8 cellular contexts compared by ENCODE assay signal in genomic region chr1:211579434-211580302, GRCh38.
DNase-seq lines count a peak whose midpoint lies in the region; ATAC-seq and FAIRE-seq lines count a peak whose summit lies in the region.

No MANE protein-coding gene starts in this region.

- DNase-seq in DMS53 (lab: John Stamatoyannopoulos, UW) (peak; percentile 91), GM19239 (ENCODE audit: insufficient read length, low spot score) (no peak), NCI-H69 (lab: John Stamatoyannopoulos, UW) (peak; percentile 93), adipocyte (ENCODE audit: low read depth) (peak; percentile 77), kidney tubule cell (ENCODE audit: low spot score) (no peak)
- no peak for DNase-seq in stimulated activated effector memory CD8-positive, alpha-beta T cell treated with anti-CD3 and anti-CD28 coated beads, Interleukin-12 subunit alpha, Interleukin-12 subunit beta, amount 100 ng/mL, for 72 hours (ENCODE audit: low spot score in 2 of 2)

- peaks cover 30% of the 10 kb centered on the region for H3K4me1 Mint-ChIP-seq in stimulated activated effector memory CD8-positive, alpha-beta T cell treated with anti-CD3 and anti-CD28 coated beads, Interleukin-12 subunit alpha, Interleukin-12 subunit beta, amount 100 ng/mL, for 72 hours

- H3K36me3 Mint-ChIP-seq in stimulated activated effector memory CD8-positive, alpha-beta T cell treated with anti-CD3 and anti-CD28 coated beads, Interleukin-12 subunit alpha, Interleukin-12 subunit beta, amount 100 ng/mL, for 72 hours: peaks cover 9% of the 10 kb centered on the region

- H3K27ac ChIP-seq in iPS-18a (ENCODE audit: low read length): no peak overlapping the region

- FAIRE-seq in GM19239 (lab: Jason Lieb, UNC): peak; percentile 71

- H3K9ac ChIP-seq in adipocyte (ENCODE audit: low read length) (peak overlapping the region; percentile 88), iPS-18a (ENCODE audit: low read length) (peak overlapping the region; percentile 51)

- H3K4me3 ChIP-seq in adipocyte (ENCODE audit: low read length) (peak overlapping the region; percentile 84), iPS-18a (ENCODE audit: low read length) (peak overlapping the region; percentile 81)

- H3K27me3 ChIP-seq in adipocyte (replicated peaks; ENCODE audit: control insufficient read depth, insufficient read depth, low read length): no peaks in the 10 kb centered on the region
- no peaks in the 10 kb centered on the region for H3K27me3 ChIP-seq in iPS-18a (ENCODE audit: control insufficient read depth, insufficient read depth, low read length)

- H3K4me1 ChIP-seq in adipocyte (ENCODE audit: control insufficient read depth, insufficient read depth, low read length) (peaks cover 60% of the 10 kb centered on the region), iPS-18a (ENCODE audit: control insufficient read depth, low read depth, low read length) (peaks cover 21% of the 10 kb centered on the region)

- no peaks in the 10 kb centered on the region for H3K9me3 ChIP-seq in adipocyte (ENCODE audit: control insufficient read depth, low read length)
- no peaks in the 10 kb centered on the region for H3K9me3 ChIP-seq in iPS-18a (ENCODE audit: control insufficient read depth, low read depth, low read length)

- H3K36me3 ChIP-seq in adipocyte (ENCODE audit: control insufficient read depth, insufficient read depth, low read length, severe bottlenecking) (peaks cover 15% of the 10 kb centered on the region), iPS-18a (ENCODE audit: control insufficient read depth, low read depth, low read length) (peaks cover 14% of the 10 kb centered on the region)

- peak overlapping the region; percentile 80 for H3K4me3 Mint-ChIP-seq in stimulated activated effector memory CD8-positive, alpha-beta T cell treated with anti-CD3 and anti-CD28 coated beads, Interleukin-12 subunit alpha, Interleukin-12 subunit beta, amount 100 ng/mL, for 72 hours

- no peak overlapping the region for H3K27ac Mint-ChIP-seq in stimulated activated effector memory CD8-positive, alpha-beta T cell treated with anti-CD3 and anti-CD28 coated beads, Interleukin-12 subunit alpha, Interleukin-12 subunit beta, amount 100 ng/mL, for 72 hours

- no peaks in the 10 kb centered on the region for H3K9me3 Mint-ChIP-seq in stimulated activated effector memory CD8-positive, alpha-beta T cell treated with anti-CD3 and anti-CD28 coated beads, Interleukin-12 subunit alpha, Interleukin-12 subunit beta, amount 100 ng/mL, for 72 hours

- peak; percentile 45 for ATAC-seq in HG03159 (IDR thresholded peaks at IDR 0.05; ENCODE audit: unreplicated experiment)
- ATAC-seq in stimulated activated effector memory CD8-positive, alpha-beta T cell treated with anti-CD3 and anti-CD28 coated beads, Interleukin-12 subunit alpha, Interleukin-12 subunit beta, amount 100 ng/mL, for 72 hours: peak; percentile 68

Comparison
In these comparisons a context has a peak if more than half of its experiments do, and no peak if none do; other contexts are left out.
1. DNase-seq: peak in DMS53 (single experiment), NCI-H69 (single experiment) and adipocyte (single experiment); none in GM19239 (single experiment), stimulated activated effector memory CD8-positive, alpha-beta T cell treated with anti-CD3 and anti-CD28 coated beads, Interleukin-12 subunit alpha, Interleukin-12 subunit beta, amount 100 ng/mL, for 72 hours (0 of 2) and kidney tubule cell (single experiment).